Comparison of ENCODE assay signal across 10 cellular contexts in genomic region chr2:207617011-207617671, GRCh38. TPM values are rescaled to one million over a fixed set of nuclear protein-coding genes. Genes with fewer than 3 reads are reported as not detected.
DNase-seq lines count a peak whose midpoint lies in the region; ATAC-seq and TF ChIP-seq lines count a peak whose summit lies in the region.
"Had no signal": no experiment of that assay in that cellular context is flagged by ENCODE, and none has a peak within 500 bp of the region (broad histone marks: within the 10 kb centered on the region; RNA-seq: fewer than 3 reads in every experiment).

No MANE protein-coding gene starts in this region.

- H3K9me3 ChIP-seq in mammary epithelial cell (replicated peaks; ENCODE audit: insufficient read depth, low read length) (no peaks in the 10 kb centered on the region), left lung (no peaks in the 10 kb centered on the region), upper lobe of left lung (no peaks in the 10 kb centered on the region)
- H3K9me3 ChIP-seq: psoas muscle had no signal

- peaks cover 63% of the 10 kb centered on the region for H3K36me3 Mint-ChIP-seq in activated CD4-positive, alpha-beta T cell treated with anti-CD3 and anti-CD28 coated beads for 36 hours (ENCODE audit: low read depth)

- H3K27me3 ChIP-seq in mammary epithelial cell (ENCODE audit: insufficient read depth, low read length) (no peaks in the 10 kb centered on the region), left lung (no peaks in the 10 kb centered on the region), upper lobe of left lung (no peaks in the 10 kb centered on the region)

- no peaks in the 10 kb centered on the region for H4K20me1 ChIP-seq in mammary epithelial cell (ENCODE audit: insufficient read depth, low read length)

- DNase-seq in activated CD4-positive, alpha-beta T cell treated with anti-CD3 and anti-CD28 coated beads for 36 hours, result no peak
- DNase-seq in activated CD4-positive, alpha-beta T cell treated with anti-CD3 and anti-CD28 coated beads, Interleukin-2, amount 50 U/mL, for 48 hours, result no peak
- DNase-seq in mammary epithelial cell (peak; percentile 60), left lung (no peak), upper lobe of left lung (no peak), Ammon's horn (ENCODE audit: low spot score) (no peak), HT-29 (ENCODE audit: low spot score) (no peak)
- DNase-seq in stimulated activated CD4-positive, alpha-beta T cell treated with anti-CD3 and anti-CD28 coated beads, Interleukin-2, amount 100 ng/mL, for 24 hours, result no peak
- DNase-seq: aorta, psoas muscle had no signal

- no peak for TF ChIP-seq POLR2A in upper lobe of left lung (IDR thresholded peaks at IDR 0.05)

- no peak overlapping the region for H3K9ac ChIP-seq in mammary epithelial cell (ENCODE audit: insufficient read depth, low read length)

- no peak for TF ChIP-seq EP300 in upper lobe of left lung (IDR thresholded peaks at IDR 0.05)

- WGBS in mammary epithelial cell (ENCODE audit: low coverage, missing lambda C conversion rate), result 67% methylated on average over 6 of the region's 6 CpGs
- 68 to 80% methylated on average over 6 of the region's 6 CpGs for WGBS in upper lobe of left lung, 2 donors

- H3K27ac ChIP-seq in mammary epithelial cell (ENCODE audit: insufficient read depth, low read depth, low read length) (no peak overlapping the region), left lung (peak overlapping the region in 1 of 2 donors; percentile 36), upper lobe of left lung (peak overlapping the region in 2 of 4 donors; percentile 1 to 50)
- H3K27ac ChIP-seq: psoas muscle had no signal

- peak overlapping the region; percentile 17 for H3K27ac Mint-ChIP-seq in activated CD4-positive, alpha-beta T cell treated with anti-CD3 and anti-CD28 coated beads for 36 hours

- peaks cover 30% of the 10 kb centered on the region for H3K4me1 Mint-ChIP-seq in activated CD4-positive, alpha-beta T cell treated with anti-CD3 and anti-CD28 coated beads for 36 hours

- no TSS peak for BruUV-seq in mammary epithelial cell (replicated peaks; lab: Mats Ljungman, UMichigan)

- POLR2A ChIA-PET in activated CD4-positive, alpha-beta T cell treated with anti-CD3 and anti-CD28 coated beads for 36 hours (lab: Charles Lee), result no interaction called here

- H3K4me2 ChIP-seq in mammary epithelial cell (ENCODE audit: insufficient read depth, low read depth, low read length), result no peak overlapping the region

- no peaks in the 10 kb centered on the region for H3K27me3 Mint-ChIP-seq in activated CD4-positive, alpha-beta T cell treated with anti-CD3 and anti-CD28 coated beads for 36 hours

- CTCF ChIA-PET in activated CD4-positive, alpha-beta T cell treated with anti-CD3 and anti-CD28 coated beads for 36 hours (lab: Charles Lee), result no interaction called here
- CTCF ChIA-PET in mammary epithelial cell (lab: Charles Lee; ENCODE audit: low non-redundant PET), result no interaction called here

- intact Hi-C loops in activated CD4-positive, alpha-beta T cell treated with anti-CD3 and anti-CD28 coated beads for 36 hours (cut with DNase I, micrococcal nuclease), result no loop called here
- intact Hi-C loops in mammary epithelial cell (cut with micrococcal nuclease) (no loop called here), left lung (cut with DNase I) (no loop called here)

- H2AFZ ChIP-seq in mammary epithelial cell (ENCODE audit: low read depth, low read length), result no peak overlapping the region

- H3K79me2 ChIP-seq in mammary epithelial cell (ENCODE audit: insufficient read depth, low read length), result no peaks in the 10 kb centered on the region

- no peak for ATAC-seq in activated CD4-positive, alpha-beta T cell treated with anti-CD3 and anti-CD28 coated beads for 36 hours
- ATAC-seq in left lung, result peak; percentile 61
- ATAC-seq in upper lobe of left lung (ENCODE audit: low FRiP score in 2 of 2), result peak; percentile 58 to 66
- ATAC-seq: psoas muscle had no signal

- dilution Hi-C loops in mammary epithelial cell (cut with HindIII; ENCODE audit: low sequenced_read_pairs), result no loop called here

- no peak overlapping the region for H3K4me3 Mint-ChIP-seq in activated CD4-positive, alpha-beta T cell treated with anti-CD3 and anti-CD28 coated beads for 36 hours

- H3K36me3 ChIP-seq in mammary epithelial cell (ENCODE audit: insufficient read depth, low read length) (peaks cover 21% of the 10 kb centered on the region), left lung (peaks cover 0 to 26% of the 10 kb centered on the region in 2 donors), upper lobe of left lung (peaks cover 0 to 33% (median 0%) of the 10 kb centered on the region in 4 donors)

- H3K4me3 ChIP-seq in mammary epithelial cell (replicated peaks in 1 of 3; ENCODE audit: insufficient read depth in 1 of 3, low read depth in 2 of 3, low read length in 3 of 3) (no peak overlapping the region), left lung (no peak overlapping the region), upper lobe of left lung (no peak overlapping the region)
- H3K4me3 ChIP-seq: psoas muscle had no signal

- no peaks in the 10 kb centered on the region for H3K9me3 Mint-ChIP-seq in activated CD4-positive, alpha-beta T cell treated with anti-CD3 and anti-CD28 coated beads for 36 hours (ENCODE audit: low read depth)

- TF ChIP-seq CTCF in mammary epithelial cell (conservative IDR thresholded peaks at IDR 0.05 in 1 of 2, IDR thresholded peaks at IDR 0.05 in 1 of 2; ENCODE audit: extremely low read depth in 1 of 2, insufficient read depth in 1 of 2, low read depth in 1 of 2, low read length in 2 of 2), result no peak
- no peak for TF ChIP-seq CTCF in left lung (IDR thresholded peaks at IDR 0.05)
- no peak for TF ChIP-seq CTCF in upper lobe of left lung (IDR thresholded peaks at IDR 0.05)

- H3K4me1 ChIP-seq in mammary epithelial cell (ENCODE audit: insufficient read depth, low read length) (peaks cover 13% of the 10 kb centered on the region), left lung (peaks cover 4 to 24% of the 10 kb centered on the region in 2 donors), upper lobe of left lung (peaks cover 0 to 14% (median 1%) of the 10 kb centered on the region in 4 donors)
- H3K4me1 ChIP-seq: psoas muscle had no signal

- in situ Hi-C loops in mammary epithelial cell (cut with MboI; ENCODE audit: low sequenced_read_pairs in 2 of 2), result no loop called here

RNA-seq across cellular contexts. Expression of gene METTL21A, which starts 8.1 kb away (rescaled TPM):
- 10 to 100 TPM; 25.6 to 29.5 TPM for total RNA-seq in activated CD4-positive, alpha-beta T cell treated with anti-CD3 and anti-CD28 coated beads for 36 hours
- 1 to 10 TPM; 8.7 to 9.0 TPM for total RNA-seq in mammary epithelial cell
- polyA plus RNA-seq in mammary epithelial cell, result 11.0 TPM
- 0.98 TPM for polyA minus RNA-seq in mammary epithelial cell
- 10 to 100 TPM; 14.6 to 18.1 TPM for total RNA-seq in left lung
- total RNA-seq in upper lobe of left lung, result 10 to 100 TPM in 5 of 6 donors, 1 to 10 TPM in 1; 6.7 to 29.2 (median 13.5) TPM
- 40.9 and 61.7 TPM in 2 replicates for total RNA-seq in HT-29 (2014; rRNA removed; shearing (Covaris generic))
